8 cellular contexts compared by ENCODE assay signal in genomic region chr11:96390403-96390830, GRCh38. TPM values are rescaled to one million over a fixed set of nuclear protein-coding genes. Genes with fewer than 3 reads are reported as not detected.
DNase-seq lines count a peak whose midpoint lies in the region; ATAC-seq and TF ChIP-seq lines count a peak whose summit lies in the region.

No MANE protein-coding gene starts in this region.

- H3K9ac ChIP-seq in PC-3 (ENCODE audit: low read length), result peak overlapping the region; percentile 86

- peak; percentile 1 for ATAC-seq in PC-3
- no peak for ATAC-seq in naive thymus-derived CD8-positive, alpha-beta T cell
- ATAC-seq in GM18517 (IDR thresholded peaks at IDR 0.05; ENCODE audit: unreplicated experiment), result no peak
- ATAC-seq in left lobe of liver, result no peak
- no peak for ATAC-seq in HG02938 (IDR thresholded peaks at IDR 0.05; ENCODE audit: unreplicated experiment)

- H3F3A ChIP-seq in PC-3 (ENCODE audit: low read length, unreplicated experiment), result peaks cover 3% of the 10 kb centered on the region

- H4K20me1 ChIP-seq in PC-3 (ENCODE audit: low read length), result no peaks in the 10 kb centered on the region

- H3K27me3 ChIP-seq in GM06990 (replicated peaks; ENCODE audit: control insufficient read depth, insufficient read depth, low read length) (no peaks in the 10 kb centered on the region), PC-3 (ENCODE audit: low read length) (no peaks in the 10 kb centered on the region)

- H3K27me3 Mint-ChIP-seq in endothelial cell (ENCODE audit: unreplicated experiment), result peaks cover 5% of the 10 kb centered on the region
- H3K27me3 Mint-ChIP-seq in naive thymus-derived CD8-positive, alpha-beta T cell, result no peaks in the 10 kb centered on the region

- no peak for TF ChIP-seq CTCF in GM06990 (IDR thresholded peaks at IDR 0.05; ENCODE audit: insufficient read depth, low read length, poor library complexity, severe bottlenecking)
- no peak for TF ChIP-seq CTCF in PC-3 (conservative IDR thresholded peaks at IDR 0.05; ENCODE audit: low read depth, low read length)
- no peak for TF ChIP-seq CTCF in endothelial cell (IDR thresholded peaks at IDR 0.05; ENCODE audit: unreplicated experiment)

- CTCF ChIA-PET in PC-3 (lab: Charles Lee), result interaction anchor here (0.6 to 1.6 kb wide), 3 partner anchors 49 to 555 kb away, joined by 5 to 11 read pairs (median 7); no protein-coding TSS in a partner anchor

- peak overlapping the region; percentile 56 for H3K27ac ChIP-seq in PC-3 (ENCODE audit: low read length)

- peak overlapping the region; percentile 98 for H3K4me3 Mint-ChIP-seq in endothelial cell (ENCODE audit: unreplicated experiment)
- H3K4me3 Mint-ChIP-seq in naive thymus-derived CD8-positive, alpha-beta T cell, result peak overlapping the region; percentile 83 to 97 (median 95)

- H3K9me3 Mint-ChIP-seq in endothelial cell (ENCODE audit: unreplicated experiment), result no peaks in the 10 kb centered on the region
- H3K9me3 Mint-ChIP-seq in naive thymus-derived CD8-positive, alpha-beta T cell, result peaks cover 0 to 9% (median 0%) of the 10 kb centered on the region in 9 donors

- no peaks in the 10 kb centered on the region for H3K9me2 ChIP-seq in PC-3 (replicated peaks; ENCODE audit: low read length)

- H3K4me1 ChIP-seq in PC-3 (ENCODE audit: insufficient read depth, low read length), result peaks cover 45% of the 10 kb centered on the region

- intact Hi-C loops in PC-3 (cut with micrococcal nuclease), result loop anchor here (5.0 kb wide), 1 partner anchor 413 kb away; no protein-coding TSS in a partner anchor

- H3K79me2 ChIP-seq in PC-3 (ENCODE audit: low read length), result peaks cover 61% of the 10 kb centered on the region

- H3K4me3 ChIP-seq in GM06990 (replicated peaks; ENCODE audit: low read depth, low read length) (peak overlapping the region; percentile 73), PC-3 (ENCODE audit: low read length) (peak overlapping the region; percentile 89)

- peak overlapping the region; percentile 90 for H2AFZ ChIP-seq in PC-3 (ENCODE audit: low read length)

- peaks cover 15% of the 10 kb centered on the region for H3K4me1 Mint-ChIP-seq in endothelial cell (ENCODE audit: unreplicated experiment)
- H3K4me1 Mint-ChIP-seq in naive thymus-derived CD8-positive, alpha-beta T cell, result peaks cover 14 to 46% (median 38%) of the 10 kb centered on the region in 4 donors

- DNase-seq in GM06990 (ENCODE audit: extremely low read depth, insufficient read length) (no peak), PC-3 (no peak), endothelial cell (ENCODE audit: low spot score) (no peak), DMS114 treated with DMSO at 0.1 percent for 48 hours (lab: John Stamatoyannopoulos, UW; ENCODE audit: unreplicated experiment) (no peak), left lobe of liver (ENCODE audit: low spot score) (no peak)
- no peak for DNase-seq in naive thymus-derived CD8-positive, alpha-beta T cell

- H3K27ac Mint-ChIP-seq in endothelial cell (ENCODE audit: unreplicated experiment), result peak overlapping the region; percentile 96
- H3K27ac Mint-ChIP-seq in naive thymus-derived CD8-positive, alpha-beta T cell, result peak overlapping the region; percentile 83 to 98 (median 96)

- peak overlapping the region; percentile 92 for H3K4me2 ChIP-seq in PC-3 (ENCODE audit: low read length)

- POLR2A ChIA-PET in PC-3 (lab: Charles Lee; ENCODE audit: unreplicated experiment), result interaction anchor here (0.6 to 1.1 kb wide), 4 partner anchors 47 to 603 kb away, joined by 3 to 31 read pairs (median 8); partner anchors contain the start of gene MAML2
- POLR2A ChIA-PET in naive thymus-derived CD8-positive, alpha-beta T cell (lab: Charles Lee), result interaction anchor here (1.1 to 2.9 kb wide), 6 partner anchors 47 to 1323 kb away, joined by 3 to 23 read pairs (median 6); partner anchors contain the start of genes CEP57, FAM76B and MAML2

- no peaks in the 10 kb centered on the region for H3K36me3 Mint-ChIP-seq in endothelial cell (ENCODE audit: low read depth, unreplicated experiment)
- H3K36me3 Mint-ChIP-seq in naive thymus-derived CD8-positive, alpha-beta T cell, result peaks cover 0 to 11% (median 6%) of the 10 kb centered on the region in 3 donors

- TSS peak; percentile 75 for BruUV-seq in PC-3 (replicated peaks; lab: Mats Ljungman, UMichigan)

- H3K9me3 ChIP-seq in PC-3 (ENCODE audit: low read length), result no peaks in the 10 kb centered on the region

- H3K36me3 ChIP-seq in GM06990 (ENCODE audit: control insufficient read depth, insufficient read depth, low read length) (no peaks in the 10 kb centered on the region), PC-3 (ENCODE audit: low read depth, low read length) (no peaks in the 10 kb centered on the region)

RNA-seq across cellular contexts. Expression of gene JRKL, which starts 0.6 kb away (rescaled TPM):
- total RNA-seq in PC-3 (2014; rRNA removed) (4.7 and 5.1 TPM in 2 replicates), endothelial cell (ENCODE audit: unreplicated experiment) (7.2 TPM), left lobe of liver (2.2 TPM)
- 10 to 100 TPM; 12.5 to 13.4 TPM for total RNA-seq in naive thymus-derived CD8-positive, alpha-beta T cell
- 1 to 10 TPM; 1.4 to 5.4 (median 2.8) TPM for polyA plus RNA-seq in naive thymus-derived CD8-positive, alpha-beta T cell

RNA-seq across cellular contexts. Expression of gene CCDC82, which starts 0.7 kb away (rescaled TPM):
- total RNA-seq in PC-3 (2014; rRNA removed) (13.5 and 14.5 TPM in 2 replicates), endothelial cell (ENCODE audit: unreplicated experiment) (34.1 TPM), left lobe of liver (11.8 TPM)
- total RNA-seq in naive thymus-derived CD8-positive, alpha-beta T cell, result 10 to 100 TPM; 31.9 to 36.0 TPM
- 10 to 100 TPM; 14.2 to 21.4 (median 18.0) TPM for polyA plus RNA-seq in naive thymus-derived CD8-positive, alpha-beta T cell

RNA-seq across cellular contexts. Expression of gene MAML2, which starts 47.4 kb away (rescaled TPM):
- total RNA-seq in PC-3 (2014; rRNA removed) (10.3 and 10.9 TPM in 2 replicates), endothelial cell (ENCODE audit: unreplicated experiment) (6.2 TPM), left lobe of liver (1.0 TPM)
- total RNA-seq in naive thymus-derived CD8-positive, alpha-beta T cell, result 10 to 100 TPM; 68.2 to 68.5 TPM
- polyA plus RNA-seq in naive thymus-derived CD8-positive, alpha-beta T cell, result 10 to 100 TPM in 2 of 3 donors, 1 to 10 TPM in 1; 6.6 to 33.0 (median 15.3) TPM
